In the genomic region with DNA sequence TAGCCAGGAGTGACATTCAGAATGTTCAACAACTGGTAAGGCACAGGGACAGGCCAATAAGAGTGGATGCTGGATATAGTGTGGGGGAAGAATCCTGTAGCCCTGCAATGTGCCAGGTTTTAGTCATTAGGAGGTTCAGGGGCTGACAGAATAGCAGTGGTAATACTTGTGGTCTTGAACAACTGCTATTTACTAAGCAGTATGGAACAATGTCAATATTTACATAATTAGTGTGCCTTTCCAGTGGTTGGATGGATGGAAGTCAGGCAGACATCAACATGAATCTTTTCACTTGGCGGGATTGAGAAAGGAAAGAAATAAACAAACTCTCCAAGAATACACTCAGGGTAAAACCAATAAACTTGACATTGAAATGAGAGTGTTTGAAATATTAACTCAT, we compare ENCODE assay signal across 33 cellular contexts. TPM values are rescaled to one million over a fixed set of nuclear protein-coding genes. Genes with fewer than 3 reads are reported as not detected.
"Had no signal": no experiment of that assay in that cellular context is flagged by ENCODE, and none has a peak within 500 bp of the region (broad histone marks: within the 10 kb centered on the region; RNA-seq: fewer than 3 reads in every experiment).

No MANE protein-coding gene starts in this region.

- DNase-seq: activated CD4-positive, alpha-beta T cell treated with anti-CD3 and anti-CD28 coated beads for 4 hours; activated CD4-positive, alpha-beta T cell treated with anti-CD3 and anti-CD28 coated beads, Interleukin-2, amount 50 U/mL, for 4 hours; activated CD8-positive, alpha-beta memory T cell treated with anti-CD3 and anti-CD28 coated beads for 24 hours; activated effector memory CD4-positive, alpha-beta T cell treated with Interleukin-2 at 50 U/mL for 16 hours; activated naive CD4-positive, alpha-beta T cell treated with Interleukin-2 at 50 U/mL for 16 hours; anterior cingulate cortex; body of pancreas; dorsolateral prefrontal cortex; effector memory CD4-positive, alpha-beta T cell; erythroblast; gastrocnemius medialis; hippocampal formation; lower lobe of right lung; natural killer cell; occipital lobe; psoas muscle; stimulated activated CD4-positive, alpha-beta T cell treated with anti-CD3 and anti-CD28 coated beads, Interleukin-1b, Interleukin-23, amount 100 ng/mL, for 48 hours; stimulated activated CD4-positive, alpha-beta T cell treated with anti-CD3 and anti-CD28 coated beads, Interleukin-4, amount 100 ng/mL, for 4 hours; stimulated activated CD8-positive, alpha-beta memory T cell treated with anti-CD3 and anti-CD28 coated beads, Interleukin-4, amount 100 ng/mL, for 48 hours; stomach; T-helper 9 cell; thyroid gland; upper lobe of right lung had no signal

- H3K36me3 ChIP-seq: gastrocnemius medialis, lower lobe of right lung, neural progenitor cell, stomach, thyroid gland, upper lobe of right lung had no signal

- H3K4me1 ChIP-seq: body of pancreas, gastrocnemius medialis, lower lobe of right lung, parathyroid adenoma, psoas muscle, stomach, thyroid gland, upper lobe of right lung had no signal

- H3K27me3 ChIP-seq: body of pancreas, gastrocnemius medialis, neural progenitor cell, stomach, thyroid gland, upper lobe of right lung had no signal

- FAIRE-seq: TTC549 had no signal

- H3K9me3 ChIP-seq: body of pancreas, gastrocnemius medialis, lower lobe of right lung, psoas muscle, stomach, thyroid gland, upper lobe of right lung had no signal

- H3K79me2 ChIP-seq: parathyroid adenoma had no signal

- ATAC-seq: body of pancreas, gastrocnemius medialis, lower lobe of right lung, natural killer cell, psoas muscle, upper lobe of right lung had no signal

- H3K4me2 ChIP-seq: neural progenitor cell, smooth muscle cell had no signal

- H2AFZ ChIP-seq: neural progenitor cell, parathyroid adenoma had no signal

- H3K9ac ChIP-seq: neural progenitor cell, parathyroid adenoma had no signal

- H3K27ac ChIP-seq: body of pancreas, coronary artery, dorsolateral prefrontal cortex, gastrocnemius medialis, lower lobe of right lung, neural progenitor cell, parathyroid adenoma, psoas muscle, stomach, thyroid gland, upper lobe of right lung, VCaP had no signal

- H3K4me3 ChIP-seq: body of pancreas, coronary artery, dorsolateral prefrontal cortex, gastrocnemius medialis, lower lobe of right lung, neural progenitor cell, psoas muscle, smooth muscle cell, stomach, thyroid gland, upper lobe of right lung had no signal

RNA-seq across cellular contexts. Expression of a gene that starts 55.1 kb away (rescaled TPM):
- total RNA-seq: body of pancreas, cardiac septum, cerebellum, gastrocnemius medialis, kidney epithelial cell, lower lobe of right lung, natural killer cell, occipital lobe, psoas muscle, smooth muscle cell, stomach, thyroid gland, upper lobe of right lung had no signal
- polyA plus RNA-seq: adipose tissue, psoas muscle, smooth muscle cell, stomach had no signal
